Comparison of ENCODE assay signal across 23 cellular contexts in genomic region chr14:101022121-101022520, GRCh38.
DNase-seq lines count a peak whose midpoint lies in the region; ATAC-seq and TF ChIP-seq lines count a peak whose summit lies in the region.
"Had no signal": no experiment of that assay in that cellular context is flagged by ENCODE, and none has a peak within 500 bp of the region (broad histone marks: within the 10 kb centered on the region; RNA-seq: fewer than 3 reads in every experiment).

No MANE protein-coding gene starts in this region.

- H3K27me3 ChIP-seq in esophagus squamous epithelium (no peaks in the 10 kb centered on the region), MG63 (no peaks in the 10 kb centered on the region)
- H3K27me3 ChIP-seq: tibial nerve had no signal

- no peak for TF ChIP-seq CTCF in NB4 (IDR thresholded peaks at IDR 0.05; ENCODE audit: low read depth, low read length)
- no peak for TF ChIP-seq CTCF in esophagus squamous epithelium (IDR thresholded peaks at IDR 0.05)

- CTCF ChIA-PET in activated CD4-positive, alpha-beta memory T cell treated with anti-CD3 and anti-CD28 coated beads, Interleukin-2, amount 10 ng/mL, durations not matched to agents 7 days and 5 days (lab: Charles Lee), result no interaction called here

- H3K9me3 Mint-ChIP-seq in activated CD4-positive, alpha-beta memory T cell treated with anti-CD3 and anti-CD28 coated beads, Interleukin-2, amount 10 ng/mL, durations not matched to agents 7 days and 5 days, result peaks cover 5% of the 10 kb centered on the region
- H3K9me3 Mint-ChIP-seq: CD4-positive, alpha-beta T cell; T-helper 1 cell treated with Interleukin-12 subunit alpha and Interleukin-12 subunit beta and Interleukin-4 antibody, amounts not matched to agents 30 μg/mL and 1 μg/mL, for 36 hours had no signal

- no peaks in the 10 kb centered on the region for H3K27me3 Mint-ChIP-seq in activated CD4-positive, alpha-beta memory T cell treated with anti-CD3 and anti-CD28 coated beads, Interleukin-2, amount 10 ng/mL, durations not matched to agents 7 days and 5 days

- no peak overlapping the region for H3K4me3 Mint-ChIP-seq in activated CD4-positive, alpha-beta memory T cell treated with anti-CD3 and anti-CD28 coated beads, Interleukin-2, amount 10 ng/mL, durations not matched to agents 7 days and 5 days
- H3K4me3 Mint-ChIP-seq: activated naive CD8-positive, alpha-beta T cell treated with anti-CD3 and anti-CD28 coated beads, Interleukin-2, amount 10 ng/mL, durations not matched to agents 7 days and 5 days; activated T-helper 17 cell treated with anti-CD3 and anti-CD28 coated beads, Interleukin-2, amount 50 U/mL, for 72 hours; CD4-positive, alpha-beta T cell; T-helper 1 cell treated with Interleukin-12 subunit alpha and Interleukin-12 subunit beta and Interleukin-4 antibody, amounts not matched to agents 30 μg/mL and 1 μg/mL, for 36 hours had no signal

- no peak overlapping the region for H3K27ac ChIP-seq in esophagus squamous epithelium
- H3K27ac ChIP-seq: KMS-11, SK-N-MC, tibial nerve had no signal

- no peak for ATAC-seq in sciatic nerve
- ATAC-seq: activated T-helper 17 cell treated with anti-CD3 and anti-CD28 coated beads, Interleukin-2, amount 50 U/mL, for 72 hours; left colon; stimulated activated naive CD8-positive, alpha-beta T cell treated with anti-CD3 and anti-CD28 coated beads, Interleukin-15, Interleukin-2, amounts not matched to agents 100 U/mL and 50 U/mL, for 24 hours had no signal

- H3K9me3 ChIP-seq in esophagus squamous epithelium (peaks cover 0 to 9% (median 6%) of the 10 kb centered on the region in 3 donors), MG63 (no peaks in the 10 kb centered on the region)
- H3K9me3 ChIP-seq: tibial nerve had no signal

- H3K36me3 ChIP-seq in esophagus squamous epithelium (no peaks in the 10 kb centered on the region), MG63 (no peaks in the 10 kb centered on the region)
- H3K36me3 ChIP-seq: tibial nerve had no signal

- intact Hi-C loops in sciatic nerve (cut with DNase I) (no loop called here), esophagus squamous epithelium (cut with DNase I) (no loop called here)

- no peak overlapping the region for H3K27ac Mint-ChIP-seq in activated CD4-positive, alpha-beta memory T cell treated with anti-CD3 and anti-CD28 coated beads, Interleukin-2, amount 10 ng/mL, durations not matched to agents 7 days and 5 days
- H3K27ac Mint-ChIP-seq: activated naive CD8-positive, alpha-beta T cell treated with anti-CD3 and anti-CD28 coated beads, Interleukin-2, amount 10 ng/mL, durations not matched to agents 7 days and 5 days; activated T-helper 17 cell treated with anti-CD3 and anti-CD28 coated beads, Interleukin-2, amount 50 U/mL, for 72 hours; CD4-positive, alpha-beta T cell; T-helper 1 cell treated with Interleukin-12 subunit alpha and Interleukin-12 subunit beta and Interleukin-4 antibody, amounts not matched to agents 30 μg/mL and 1 μg/mL, for 36 hours had no signal

- H3K4me3 ChIP-seq in NB4 (ENCODE audit: low read depth, low read length) (no peak overlapping the region), esophagus squamous epithelium (no peak overlapping the region), MG63 (no peak overlapping the region)
- H3K4me3 ChIP-seq: SK-N-MC, tibial nerve had no signal

- H3K36me3 Mint-ChIP-seq in activated CD4-positive, alpha-beta memory T cell treated with anti-CD3 and anti-CD28 coated beads, Interleukin-2, amount 10 ng/mL, durations not matched to agents 7 days and 5 days (ENCODE audit: low read depth), result no peaks in the 10 kb centered on the region
- H3K36me3 Mint-ChIP-seq: activated naive CD8-positive, alpha-beta T cell treated with anti-CD3 and anti-CD28 coated beads, Interleukin-2, amount 10 ng/mL, durations not matched to agents 7 days and 5 days had no signal

- H3K4me1 Mint-ChIP-seq in activated CD4-positive, alpha-beta memory T cell treated with anti-CD3 and anti-CD28 coated beads, Interleukin-2, amount 10 ng/mL, durations not matched to agents 7 days and 5 days, result no peaks in the 10 kb centered on the region
- H3K4me1 Mint-ChIP-seq: activated naive CD8-positive, alpha-beta T cell treated with anti-CD3 and anti-CD28 coated beads, Interleukin-2, amount 10 ng/mL, durations not matched to agents 7 days and 5 days; activated T-helper 17 cell treated with anti-CD3 and anti-CD28 coated beads, Interleukin-2, amount 50 U/mL, for 72 hours had no signal

- WGBS in esophagus squamous epithelium, 2 donors, result 66 to 91% methylated on average over 5 to 8 of the region's 8 CpGs

- no peaks in the 10 kb centered on the region for H3K4me1 ChIP-seq in esophagus squamous epithelium

- POLR2A ChIA-PET in activated CD4-positive, alpha-beta memory T cell treated with anti-CD3 and anti-CD28 coated beads, Interleukin-2, amount 10 ng/mL, durations not matched to agents 7 days and 5 days (lab: Charles Lee), result no interaction called here

- TF ChIP-seq POLR2A in NB4 (IDR thresholded peaks at IDR 0.05; ENCODE audit: extremely low read depth, insufficient read length) (no peak), esophagus squamous epithelium (IDR thresholded peaks at IDR 0.05) (no peak)

- DNase-seq in NB4 (ENCODE audit: low read depth) (peak; percentile 23), fibroblast of gingiva (ENCODE audit: low read depth) (peak; percentile 69), sciatic nerve (ENCODE audit: low spot score) (peak; percentile 18), dermis blood vessel endothelial cell (no peak), HT-29 (ENCODE audit: low spot score) (no peak), esophagus squamous epithelium (lab: John Stamatoyannopoulos, UW) (no peak), MG63 (no peak)
- DNase-seq in activated CD4-positive, alpha-beta memory T cell treated with anti-CD3 and anti-CD28 coated beads, Interleukin-2, amount 10 ng/mL, durations not matched to agents 7 days and 5 days, result peak; percentile 3
- DNase-seq: activated CD4-positive, alpha-beta T cell treated with anti-CD3 and anti-CD28 coated beads for 48 hours; activated naive CD8-positive, alpha-beta T cell treated with anti-CD3 and anti-CD28 coated beads, Interleukin-2, amount 10 ng/mL, durations not matched to agents 7 days and 5 days; left colon; mesenchymal stem cell; NCI-H2171 treated with DMSO at 0.1 percent for 48 hours; NCI-H526; occipital lobe; stimulated activated CD4-positive, alpha-beta T cell treated with anti-CD3 and anti-CD28 coated beads, Interleukin-12 subunit alpha, Interleukin-12 subunit beta, amount 100 ng/mL, for 4 hours; stimulated activated naive CD8-positive, alpha-beta T cell treated with anti-CD3 and anti-CD28 coated beads, Interleukin-15, Interleukin-2, amounts not matched to agents 100 U/mL and 50 U/mL, for 24 hours had no signal

Comparison
In these comparisons a context has a peak if more than half of its experiments do, and no peak if none do; other contexts are left out.
1. DNase-seq: peak in NB4 (single experiment), activated CD4-positive, alpha-beta memory T cell treated with anti-CD3 and anti-CD28 coated beads, Interleukin-2, amount 10 ng/mL, durations not matched to agents 7 days and 5 days (single experiment), fibroblast of gingiva (single experiment) and sciatic nerve (single experiment); none in dermis blood vessel endothelial cell (single experiment), HT-29 (single experiment), esophagus squamous epithelium (single experiment) and MG63 (single experiment).